Comparison of ENCODE assay signal across 8 cellular contexts in the genomic region with DNA sequence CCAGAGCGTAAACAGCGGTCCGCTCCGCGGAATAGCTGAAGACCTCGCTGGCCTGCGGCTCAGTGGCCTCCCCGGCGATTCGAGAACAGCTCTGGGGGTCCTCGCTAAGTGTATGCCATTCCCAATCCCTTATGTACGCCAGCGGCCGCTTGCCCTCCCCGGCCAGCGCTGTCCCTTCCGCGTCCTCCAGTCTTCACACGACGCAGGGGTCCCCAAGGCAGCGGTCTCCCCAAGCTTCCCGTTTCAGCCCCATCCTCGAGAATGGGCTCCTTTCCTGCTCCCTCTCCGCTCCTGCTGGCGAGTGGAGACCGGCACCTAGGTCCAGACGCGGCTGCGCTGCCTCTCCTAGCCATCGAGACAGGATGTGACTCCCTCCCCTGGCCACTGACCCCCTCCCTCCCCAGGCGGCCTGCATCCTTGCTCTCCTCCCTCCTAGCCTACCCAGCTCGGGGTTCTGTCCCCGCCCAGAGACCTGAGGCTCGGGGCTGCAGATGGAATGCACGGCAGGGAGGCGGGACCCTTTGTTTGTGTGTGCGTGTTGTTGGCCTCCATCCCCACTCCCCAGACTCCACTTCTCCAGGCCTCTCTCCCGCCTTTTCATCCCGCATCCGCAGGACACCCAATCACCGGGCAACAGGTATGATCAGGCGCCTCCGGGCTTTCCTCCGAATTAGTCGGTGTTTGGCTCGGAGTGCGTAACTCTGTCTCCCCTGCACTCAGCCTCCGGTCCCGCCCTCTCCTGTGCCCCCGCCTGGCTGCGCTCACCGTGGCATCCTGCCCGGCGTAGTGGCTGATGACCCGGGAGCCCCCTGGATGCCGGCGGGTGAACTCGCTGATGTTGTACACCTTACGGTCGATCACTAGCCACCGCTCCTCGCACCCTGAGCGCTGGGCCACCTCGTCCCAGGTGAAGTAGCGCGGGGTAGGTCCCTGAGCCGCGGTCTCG. TPM values are rescaled to one million over a fixed set of nuclear protein-coding genes. Genes with fewer than 3 reads are reported as not detected.
DNase-seq lines count a peak whose midpoint lies in the region; ATAC-seq and TF ChIP-seq lines count a peak whose summit lies in the region.

No MANE protein-coding gene starts in this region.

- peak; percentile 53 for DNase-seq in D341Med (ENCODE audit: low spot score)
- DNase-seq in GM20000 (ENCODE audit: low spot score): peak; percentile 72
- DNase-seq in RWPE2 (ENCODE audit: low spot score): peak; percentile 80
- DNase-seq in activated naive CD8-positive, alpha-beta T cell treated with anti-CD3 and anti-CD28 coated beads, Interleukin-2, amount 10 ng/mL, durations not matched to agents 7 days and 5 days: peak; percentile 74
- DNase-seq in Right ventricle myocardium superior: peak; percentile 77
- no peak for DNase-seq in osteocyte (ENCODE audit: extremely low spot score, unreplicated experiment)
- no peak for DNase-seq in NK-92 (lab: John Stamatoyannopoulos, UW; ENCODE audit: unreplicated experiment)

- peak overlapping the region; percentile 94 for H3K9ac ChIP-seq in HUES64 (ENCODE audit: low read depth, low read length)

- H3K27ac Mint-ChIP-seq in activated naive CD8-positive, alpha-beta T cell treated with anti-CD3 and anti-CD28 coated beads, Interleukin-2, amount 10 ng/mL, durations not matched to agents 7 days and 5 days: peak overlapping the region; percentile 94
- peak overlapping the region; percentile 99 for H3K27ac Mint-ChIP-seq in osteocyte (ENCODE audit: unreplicated experiment)

- H3K27ac ChIP-seq in HUES64 (ENCODE audit: low read depth, low read length) (peak overlapping the region; percentile 94), RWPE2 (ENCODE audit: poor library complexity, severe bottlenecking) (peak overlapping the region; percentile 92)

- H3K4me1 ChIP-seq in HUES64 (ENCODE audit: insufficient read depth, low read length) (peaks cover 11% of the 10 kb centered on the region), RWPE2 (ENCODE audit: insufficient read depth, poor library complexity, severe bottlenecking) (peaks cover 32% of the 10 kb centered on the region)

- peaks cover 29% of the 10 kb centered on the region for H3K36me3 Mint-ChIP-seq in activated naive CD8-positive, alpha-beta T cell treated with anti-CD3 and anti-CD28 coated beads, Interleukin-2, amount 10 ng/mL, durations not matched to agents 7 days and 5 days
- H3K36me3 Mint-ChIP-seq in osteocyte (ENCODE audit: unreplicated experiment): peaks cover 4% of the 10 kb centered on the region

- H3K9me3 ChIP-seq in HUES64 (ENCODE audit: insufficient read depth, low read depth, low read length): no peaks in the 10 kb centered on the region
- no peaks in the 10 kb centered on the region for H3K9me3 ChIP-seq in RWPE2 (ENCODE audit: severe bottlenecking)

- peaks cover 19% of the 10 kb centered on the region for H3K27me3 Mint-ChIP-seq in activated naive CD8-positive, alpha-beta T cell treated with anti-CD3 and anti-CD28 coated beads, Interleukin-2, amount 10 ng/mL, durations not matched to agents 7 days and 5 days
- no peaks in the 10 kb centered on the region for H3K27me3 Mint-ChIP-seq in osteocyte (ENCODE audit: unreplicated experiment)

- ATAC-seq in RWPE2 (ENCODE audit: low read depth): peak; percentile 27
- peak; percentile 68 for ATAC-seq in activated naive CD8-positive, alpha-beta T cell treated with anti-CD3 and anti-CD28 coated beads, Interleukin-2, amount 10 ng/mL, durations not matched to agents 7 days and 5 days (ENCODE audit: low read depth)
- peak; percentile 43 for ATAC-seq in Right ventricle myocardium superior (ENCODE audit: poor library complexity)

- H3K9me3 Mint-ChIP-seq in activated naive CD8-positive, alpha-beta T cell treated with anti-CD3 and anti-CD28 coated beads, Interleukin-2, amount 10 ng/mL, durations not matched to agents 7 days and 5 days: no peaks in the 10 kb centered on the region
- no peaks in the 10 kb centered on the region for H3K9me3 Mint-ChIP-seq in osteocyte (ENCODE audit: unreplicated experiment)

- intact Hi-C loops in Right ventricle myocardium superior (cut with DNase I): loop anchor here (5.0 kb wide), 1 partner anchor 71 kb away; no protein-coding TSS in a partner anchor

- H3K36me3 ChIP-seq in HUES64 (ENCODE audit: insufficient read depth, low read length) (peaks cover 29% of the 10 kb centered on the region), RWPE2 (ENCODE audit: low read depth) (peaks cover 40% of the 10 kb centered on the region)

- peak overlapping the region; percentile 86 for H3K4me3 ChIP-seq in HUES64 (ENCODE audit: low read length)
- H3K4me3 ChIP-seq in RWPE2 (ENCODE audit: severe bottlenecking): peak overlapping the region; percentile 67

- WGBS in HUES64: under 1% methylated on average over 65 of the region's 69 CpGs

- POLR2A ChIA-PET in activated naive CD8-positive, alpha-beta T cell treated with anti-CD3 and anti-CD28 coated beads, Interleukin-2, amount 10 ng/mL, durations not matched to agents 7 days and 5 days (lab: Charles Lee): interaction anchor here (1.0 to 7.4 kb wide), 10 partner anchors 11 to 308 kb away, joined by 3 to 140 read pairs (median 10); partner anchors contain the start of genes FADS2, FEN1, INCENP and TMEM258

- peak overlapping the region; percentile 98 for H3K4me3 Mint-ChIP-seq in activated naive CD8-positive, alpha-beta T cell treated with anti-CD3 and anti-CD28 coated beads, Interleukin-2, amount 10 ng/mL, durations not matched to agents 7 days and 5 days
- peak overlapping the region; percentile 96 for H3K4me3 Mint-ChIP-seq in osteocyte (ENCODE audit: unreplicated experiment)

- H3K27me3 ChIP-seq in HUES64 (ENCODE audit: insufficient read depth, low read length) (no peaks in the 10 kb centered on the region), RWPE2 (ENCODE audit: insufficient read depth, poor library complexity, severe bottlenecking) (no peaks in the 10 kb centered on the region)

- peaks cover 12% of the 10 kb centered on the region for H3K4me1 Mint-ChIP-seq in activated naive CD8-positive, alpha-beta T cell treated with anti-CD3 and anti-CD28 coated beads, Interleukin-2, amount 10 ng/mL, durations not matched to agents 7 days and 5 days
- peaks cover 21% of the 10 kb centered on the region for H3K4me1 Mint-ChIP-seq in osteocyte (ENCODE audit: unreplicated experiment)

- TF ChIP-seq CTCF in GM20000 (IDR thresholded peaks at IDR 0.05; ENCODE audit: extremely low read depth, missing control alignments) (no peak), RWPE2 (IDR thresholded peaks at IDR 0.05; ENCODE audit: poor library complexity, severe bottlenecking) (no peak), osteocyte (IDR thresholded peaks at IDR 0.05) (no peak)

RNA-seq across cellular contexts. Expression of gene FADS1, which starts 0.7 kb away (rescaled TPM):
- 120 TPM for polyA plus RNA-seq in HUES64 (2013, experiment 1 of 2)
- 137 TPM for polyA plus RNA-seq in HUES64 (2013, experiment 2 of 2)
- 10 to 100 TPM; 53.2 to 54.7 TPM for total RNA-seq in activated naive CD8-positive, alpha-beta T cell treated with anti-CD3 and anti-CD28 coated beads, Interleukin-2, amount 10 ng/mL, durations not matched to agents 7 days and 5 days
- total RNA-seq in Right ventricle myocardium superior (21.3 TPM), osteocyte (73.1 and 76.0 TPM in 2 replicates)

RNA-seq across cellular contexts. Expression of gene FADS2, which starts 12.0 kb away (rescaled TPM):
- polyA plus RNA-seq in HUES64 (2013, experiment 1 of 2): 487 TPM
- 532 TPM for polyA plus RNA-seq in HUES64 (2013, experiment 2 of 2)
- 100 to 1,000 TPM; 245 to 280 TPM for total RNA-seq in activated naive CD8-positive, alpha-beta T cell treated with anti-CD3 and anti-CD28 coated beads, Interleukin-2, amount 10 ng/mL, durations not matched to agents 7 days and 5 days
- total RNA-seq in Right ventricle myocardium superior: 20.5 TPM
- total RNA-seq in osteocyte: 193 and 207 TPM in 2 replicates

RNA-seq across cellular contexts. Expression of gene FEN1, which starts 23.4 kb away (rescaled TPM):
- 79.1 TPM for polyA plus RNA-seq in HUES64 (2013, experiment 1 of 2)
- polyA plus RNA-seq in HUES64 (2013, experiment 2 of 2): 74.8 TPM
- total RNA-seq in activated naive CD8-positive, alpha-beta T cell treated with anti-CD3 and anti-CD28 coated beads, Interleukin-2, amount 10 ng/mL, durations not matched to agents 7 days and 5 days: 10 to 100 TPM; 87.1 to 88.7 TPM
- 6.3 TPM for total RNA-seq in Right ventricle myocardium superior
- 19.5 and 19.8 TPM in 2 replicates for total RNA-seq in osteocyte

RNA-seq across cellular contexts. Expression of gene TMEM258, which starts 23.7 kb away (rescaled TPM):
- 242 TPM for polyA plus RNA-seq in HUES64 (2013, experiment 1 of 2)
- polyA plus RNA-seq in HUES64 (2013, experiment 2 of 2): 247 TPM
- total RNA-seq in activated naive CD8-positive, alpha-beta T cell treated with anti-CD3 and anti-CD28 coated beads, Interleukin-2, amount 10 ng/mL, durations not matched to agents 7 days and 5 days: 100 to 1,000 TPM; 127 to 140 TPM
- total RNA-seq in Right ventricle myocardium superior (123 TPM), osteocyte (137 and 149 TPM in 2 replicates)

Comparison
In these comparisons a context has a peak if more than half of its experiments do, and no peak if none do; other contexts are left out.
1. DNase-seq: peak in D341Med (single experiment), GM20000 (single experiment), RWPE2 (single experiment), activated naive CD8-positive, alpha-beta T cell treated with anti-CD3 and anti-CD28 coated beads, Interleukin-2, amount 10 ng/mL, durations not matched to agents 7 days and 5 days (single experiment) and Right ventricle myocardium superior (single experiment); none in osteocyte (single experiment) and NK-92 (single experiment).
2. Peak in every context shown above with its lines, with median percentiles within 50 percentile points of each other: ATAC-seq.